In genomic region chr9:115015018-115015635, GRCh38 we compare ENCODE assay signal across 1 cellular context.
TF ChIP-seq lines count a peak whose summit lies in the region.

No MANE protein-coding gene starts in this region.

TF ChIP-seq in GM23338, 12 proteins besides CTCF, POLR2A, EP300 and RAD21 (continued from another document):
- TF ChIP-seq ZNF462 (CRISPR knock-in tag; IDR thresholded peaks at IDR 0.05), result no peak
- no peak for TF ChIP-seq ZNF114 (CRISPR knock-in tag; IDR thresholded peaks at IDR 0.05)
- no peak for TF ChIP-seq POLR2AphosphoS5 (IDR thresholded peaks at IDR 0.05; ENCODE audit: low read depth)
